In genomic region chr7:94654764-94655561, GRCh38 we compare ENCODE assay signal across 8 cellular contexts. TPM values are rescaled to one million over a fixed set of nuclear protein-coding genes. Genes with fewer than 3 reads are reported as not detected.
DNase-seq lines count a peak whose midpoint lies in the region; ATAC-seq, FAIRE-seq and TF ChIP-seq lines count a peak whose summit lies in the region.

No MANE protein-coding gene starts in this region.

- peak in 1 of 2 experiments; percentile 39; a peak in 3 of 6 replicates for ATAC-seq in A549
- ATAC-seq in memory B cell (ENCODE audit: low read depth): no peak
- no peak for ATAC-seq in GM18517 (IDR thresholded peaks at IDR 0.05; ENCODE audit: unreplicated experiment)

- peak in 1 of 2 experiments; percentile 42 for DNase-seq in A549 (ENCODE audit: low read depth in 1 of 2, low spot score in 1 of 2)
- DNase-seq in GM12892 (ENCODE audit: insufficient read length): no peak
- no peak for DNase-seq in RWPE1 (ENCODE audit: low spot score)
- DNase-seq in effector memory CD4-positive, alpha-beta T cell: no peak
- no peak for DNase-seq in memory B cell (ENCODE audit: low spot score in 2 of 2)
- no peak for DNase-seq in type B pancreatic cell (ENCODE audit: extremely low spot score, unreplicated experiment)
- no peak for DNase-seq in effector CD4-positive, alpha-beta T cell

- WGBS in A549 (ENCODE audit: missing lambda C conversion rate): 9% methylated on average over 33 of the region's 33 CpGs

- H3K4me2 ChIP-seq in A549: peak overlapping the region; percentile 76

- H3K4me1 Mint-ChIP-seq in memory B cell (peaks cover 9% of the 10 kb centered on the region), type B pancreatic cell (ENCODE audit: unreplicated experiment) (peaks cover 26% of the 10 kb centered on the region)

- FAIRE-seq in A549 (lab: Jason Lieb, UNC) (no peak), GM12892 (lab: Jason Lieb, UNC) (peak; percentile 71)

- H3K36me3 Mint-ChIP-seq in memory B cell (no peaks in the 10 kb centered on the region), type B pancreatic cell (no peaks in the 10 kb centered on the region)

- H3K4me3 Mint-ChIP-seq in memory B cell: peak overlapping the region; percentile 91
- H3K4me3 Mint-ChIP-seq in type B pancreatic cell: peak overlapping the region; percentile 95

- H3K27ac ChIP-seq in A549: peak overlapping the region; percentile 95 to 96
- peak overlapping the region; percentile 78 for H3K27ac ChIP-seq in RWPE1
- H3K27ac ChIP-seq in effector memory CD4-positive, alpha-beta T cell (ENCODE audit: insufficient read depth, low read length, poor library complexity, severe bottlenecking): no peak overlapping the region

- CTCF ChIA-PET in A549 (lab: Yijun Ruan, JAX) (interaction anchor here (0.6 to 3.1 kb wide), 12 partner anchors 8 to 823 kb away, joined by 3 to 18 read pairs (median 4); no protein-coding TSS in a partner anchor), RWPE1 (lab: Yijun Ruan, JAX) (interaction anchor here (0.7 to 2.9 kb wide), 2 partner anchors 206 to 229 kb away, joined by 4 to 23 read pairs; no protein-coding TSS in a partner anchor)

- TF ChIP-seq EP300 in A549 (IDR thresholded peaks at IDR 0.05): no peak

- peaks cover 27% of the 10 kb centered on the region for H3K4me1 ChIP-seq in A549
- H3K4me1 ChIP-seq in effector memory CD4-positive, alpha-beta T cell (ENCODE audit: control insufficient read depth, insufficient read depth, low read length, poor library complexity, severe bottlenecking): peaks cover 11% of the 10 kb centered on the region

- TF ChIP-seq POLR2A in A549 (IDR thresholded peaks at IDR 0.05; ENCODE audit: low read length) (no peak), GM12892 (IDR thresholded peaks at IDR 0.05; ENCODE audit: low read depth, low read length) (no peak)

- H3K27ac Mint-ChIP-seq in memory B cell (peak overlapping the region; percentile 8), type B pancreatic cell (peak overlapping the region; percentile 87)

- TF ChIP-seq CTCF in A549 (IDR thresholded peaks at IDR 0.05) (no peak), RWPE1 (conservative IDR thresholded peaks at IDR 0.05; ENCODE audit: low read depth) (no peak), type B pancreatic cell (conservative IDR thresholded peaks at IDR 0.05) (no peak)

- H3K36me3 ChIP-seq in effector memory CD4-positive, alpha-beta T cell (ENCODE audit: control insufficient read depth, insufficient read depth, low read length): no peaks in the 10 kb centered on the region

- peaks cover 1% of the 10 kb centered on the region for H3K9me3 Mint-ChIP-seq in memory B cell
- no peaks in the 10 kb centered on the region for H3K9me3 Mint-ChIP-seq in type B pancreatic cell

- peaks cover 23% of the 10 kb centered on the region for H3K27me3 ChIP-seq in effector memory CD4-positive, alpha-beta T cell (replicated peaks; ENCODE audit: control insufficient read depth, insufficient read depth, low read length, poor library complexity, severe bottlenecking)

- peaks cover 17% of the 10 kb centered on the region for H3K27me3 Mint-ChIP-seq in memory B cell
- no peaks in the 10 kb centered on the region for H3K27me3 Mint-ChIP-seq in type B pancreatic cell

- no peak for TF ChIP-seq RAD21 in A549 (conservative IDR thresholded peaks at IDR 0.05 in 1 of 2, IDR thresholded peaks at IDR 0.05 in 1 of 2)

- peak overlapping the region; percentile 64 for H3K4me3 ChIP-seq in A549
- peak overlapping the region; percentile 28 for H3K4me3 ChIP-seq in effector memory CD4-positive, alpha-beta T cell (ENCODE audit: insufficient read depth, low read depth, low read length, poor library complexity, severe bottlenecking)

- POLR2A ChIA-PET in A549 (lab: Yijun Ruan, JAX) (interaction anchor here (0.8 to 1.2 kb wide), 4 partner anchors 34 to 258 kb away, joined by 3 to 5 read pairs (median 4); no protein-coding TSS in a partner anchor), RWPE1 (lab: Yijun Ruan, JAX; ENCODE audit: low non-redundant PET) (no interaction called here)

- H3K9me3 ChIP-seq in A549: no peaks in the 10 kb centered on the region
- H3K9me3 ChIP-seq in effector memory CD4-positive, alpha-beta T cell (ENCODE audit: control insufficient read depth, low read length): no peaks in the 10 kb centered on the region

TF ChIP-seq in A549, 52 proteins besides CTCF, POLR2A, EP300 and RAD21:
- no peak; the same call in 1 of the 2 replicates for TF ChIP-seq GATA3 (IDR thresholded peaks at IDR 0.05; ENCODE audit: borderline replicate concordance)
- peak; percentile 17; the same call in 1 of the 2 replicates for TF ChIP-seq MAX (IDR thresholded peaks at IDR 0.05)
- TF ChIP-seq ELK1 (IDR thresholded peaks at IDR 0.05; ENCODE audit: low read depth, low read length): no peak
TF ChIP-seq in A549: peak in this region for 1.

RNA-seq across cellular contexts. Expression of gene SGCE, which starts 1.0 kb away (rescaled TPM):
- polyA plus RNA-seq in A549 (2011; rRNA removed): 97.2 and 121 TPM in 2 replicates
- 32.3 and 36.8 TPM in 2 replicates for polyA plus RNA-seq in A549 (2012; cell fraction: cytosol; rRNA removed)
- polyA plus RNA-seq in A549 (2012; cell fraction: nucleus; rRNA removed): 20.5 and 29.8 TPM in 2 replicates
- polyA plus RNA-seq in A549 (2017; fragmentation: RNase III; extraction: RNeasy Plus Mini Kit Qiagen cat#74134 plus additional on column Dnase treatment): 59.4 to 61.5 TPM (median 60.1 TPM) in 3 replicates
- polyA minus RNA-seq in A549 (2011; rRNA and poly(A)+ RNA removed): 54.0 and 71.5 TPM in 2 replicates
- polyA plus RNA-seq in GM12892 (2012; ENCODE audit: missing spikeins): 33.2 TPM
- 30.9 and 39.8 TPM in 2 replicates for total RNA-seq in type B pancreatic cell (ENCODE audit: low replicate concordance)
